In genomic region chr17:77999413-78000173, GRCh38 we compare ENCODE assay signal across 14 cellular contexts. TPM values are rescaled to one million over a fixed set of nuclear protein-coding genes. Genes with fewer than 3 reads are reported as not detected.
DNase-seq lines count a peak whose midpoint lies in the region; ATAC-seq, FAIRE-seq and TF ChIP-seq lines count a peak whose summit lies in the region.
"Had no signal": no experiment of that assay in that cellular context is flagged by ENCODE, and none has a peak within 500 bp of the region (broad histone marks: within the 10 kb centered on the region; RNA-seq: fewer than 3 reads in every experiment).

No MANE protein-coding gene starts in this region.

- peaks cover 27% of the 10 kb centered on the region for H3K4me1 Mint-ChIP-seq in type B pancreatic cell (ENCODE audit: unreplicated experiment)

- no peak for TF ChIP-seq CTCF in type B pancreatic cell (conservative IDR thresholded peaks at IDR 0.05)
- no peak for TF ChIP-seq CTCF in testis (IDR thresholded peaks at IDR 0.05)

- no peak for TF ChIP-seq POLR2A in testis (IDR thresholded peaks at IDR 0.05)

- no peak overlapping the region for H3K27ac Mint-ChIP-seq in type B pancreatic cell

- no peaks in the 10 kb centered on the region for H3K9me3 Mint-ChIP-seq in type B pancreatic cell
- H3K9me3 Mint-ChIP-seq: CD8-positive, alpha-beta memory T cell had no signal

- H3K27me3 Mint-ChIP-seq in type B pancreatic cell: no peaks in the 10 kb centered on the region
- H3K27me3 Mint-ChIP-seq: CD8-positive, alpha-beta memory T cell had no signal

- ATAC-seq in GM18502 (IDR thresholded peaks at IDR 0.05; ENCODE audit: poor library complexity, unreplicated experiment): no peak
- ATAC-seq: left ventricle myocardium superior had no signal

- peak; percentile 65 to 71 for DNase-seq in AML-193 (lab: John Stamatoyannopoulos, UW)
- DNase-seq in HT1080 (ENCODE audit: low read depth): peak; percentile 38
- peak; percentile 48 for DNase-seq in adipocyte (ENCODE audit: low read depth)
- DNase-seq in lung microvascular endothelial cell (ENCODE audit: low read depth in 2 of 2): peak; percentile 22 to 39
- no peak for DNase-seq in type B pancreatic cell (ENCODE audit: extremely low spot score, unreplicated experiment)
- no peak for DNase-seq in frontal cortex (ENCODE audit: low spot score in 2 of 2)
- DNase-seq in testis: no peak
- DNase-seq: CD8-positive, alpha-beta memory T cell; left ventricle myocardium superior; NCI-H146; tibial artery had no signal

- intact Hi-C loops in testis (cut with DNase I; ENCODE audit: low total_unique reads): no loop called here

- H3K27me3 ChIP-seq in adipocyte (replicated peaks; ENCODE audit: control insufficient read depth, insufficient read depth, low read length): no peaks in the 10 kb centered on the region
- H3K27me3 ChIP-seq in testis: no peaks in the 10 kb centered on the region
- H3K27me3 ChIP-seq: tibial artery had no signal

- no peak for FAIRE-seq in frontal cortex (lab: Jason Lieb, UNC)
- FAIRE-seq: TTC549 had no signal

- H3K36me3 Mint-ChIP-seq in type B pancreatic cell: peaks cover 3% of the 10 kb centered on the region

- H3K27ac ChIP-seq in testis: no peak overlapping the region
- H3K27ac ChIP-seq: prostate gland had no signal

- WGBS in testis, 2 donors: 92 to 97% methylated on average over 7 of the region's 7 CpGs

- no peak overlapping the region for H3K4me3 Mint-ChIP-seq in type B pancreatic cell

- H3K4me3 ChIP-seq in adipocyte (ENCODE audit: low read length) (no peak overlapping the region), testis (no peak overlapping the region)
- H3K4me3 ChIP-seq: prostate gland, tibial artery had no signal

- no peaks in the 10 kb centered on the region for H3K36me3 ChIP-seq in adipocyte (ENCODE audit: control insufficient read depth, insufficient read depth, low read length, severe bottlenecking)
- no peaks in the 10 kb centered on the region for H3K36me3 ChIP-seq in testis (ENCODE audit: low read depth, missing control alignments)
- H3K36me3 ChIP-seq: prostate gland, tibial artery had no signal

- H3K9ac ChIP-seq in adipocyte (ENCODE audit: low read length): no peak overlapping the region

- H3K9me3 ChIP-seq in adipocyte (ENCODE audit: control insufficient read depth, low read length): no peaks in the 10 kb centered on the region
- H3K9me3 ChIP-seq in testis: no peaks in the 10 kb centered on the region
- H3K9me3 ChIP-seq: prostate gland, tibial artery had no signal

- H3K4me1 ChIP-seq in adipocyte (ENCODE audit: control insufficient read depth, insufficient read depth, low read length) (peaks cover 40% of the 10 kb centered on the region), testis (no peaks in the 10 kb centered on the region)
- H3K4me1 ChIP-seq: prostate gland had no signal

RNA-seq across cellular contexts. Expression of gene TNRC6C, which starts 41.1 kb away (rescaled TPM):
- total RNA-seq in HT1080 (2014; rRNA removed; shearing (Covaris generic)): 2.7 and 4.1 TPM in 2 replicates
- polyA plus RNA-seq in HT1080 (2015; cell fraction: cytosol; rRNA removed): 1.9 and 2.6 TPM in 2 replicates
- 3.6 and 4.4 TPM in 2 replicates for polyA plus RNA-seq in HT1080 (2015; cell fraction: nucleus; rRNA removed)
- 5.7 and 7.5 TPM in 2 replicates for total RNA-seq in lung microvascular endothelial cell
- total RNA-seq in type B pancreatic cell (ENCODE audit: low replicate concordance): 14.7 and 36.7 TPM in 2 replicates
- 26.9 TPM for total RNA-seq in frontal cortex
- total RNA-seq in testis: 10 to 100 TPM; 27.4 to 35.6 TPM
- 26.2 TPM for polyA plus RNA-seq in testis (ENCODE audit: insufficient read depth, low read depth, low replicate concordance)

Comparison
In these comparisons a context has a peak if more than half of its experiments do, and no peak if none do; other contexts are left out.
1. DNase-seq: peak in AML-193 (2 of 2), HT1080 (single experiment), adipocyte (single experiment) and lung microvascular endothelial cell (2 of 2); none in type B pancreatic cell (single experiment), frontal cortex (0 of 2) and testis (single experiment).